Comparison of ENCODE assay signal across 27 cellular contexts in genomic region chr2:241203218-241204009, GRCh38.
"Had no signal": no experiment of that assay in that cellular context is flagged by ENCODE, and none has a peak within 500 bp of the region (broad histone marks: within the 10 kb centered on the region; RNA-seq: fewer than 3 reads in every experiment).

No MANE protein-coding gene starts in this region.

- H3K27ac ChIP-seq: coronary artery, esophagus squamous epithelium, neutrophil, pancreas, thoracic aorta, tibial nerve, upper lobe of left lung had no signal

- H3K4me3 Mint-ChIP-seq: central memory CD8-positive, alpha-beta T cell; effector memory CD8-positive, alpha-beta T cell; mesothelial cell of epicardium; nephron progenitor cell had no signal

- H3K27ac Mint-ChIP-seq: mesothelial cell of epicardium, nephron progenitor cell had no signal

- H3K27me3 ChIP-seq: esophagus squamous epithelium, neutrophil, pancreas, tibial nerve, upper lobe of left lung had no signal

- DNase-seq: dermis blood vessel endothelial cell; effector memory CD8-positive, alpha-beta T cell; erythroblast; esophagus squamous epithelium; foreskin melanocyte; mesenchymal stem cell; mucosa of descending colon; naive B cell; nephron progenitor cell; retina; stimulated activated CD4-positive, alpha-beta T cell treated with anti-CD3 and anti-CD28 coated beads, Interleukin-12 subunit alpha, Interleukin-12 subunit beta, amount 100 ng/mL, for 4 hours; stimulated activated CD4-positive, alpha-beta T cell treated with anti-CD3 and anti-CD28 coated beads, Interleukin-1b, Interleukin-23, amount 100 ng/mL, for 48 hours; stimulated activated CD4-positive, alpha-beta T cell treated with anti-CD3 and anti-CD28 coated beads, Interleukin-4, amount 100 ng/mL, for 1 hour; stimulated activated CD8-positive, alpha-beta memory T cell treated with anti-CD3 and anti-CD28 coated beads, Interleukin-4, amount 100 ng/mL, for 48 hours; stimulated activated naive CD4-positive, alpha-beta T cell treated with Interleukin-2 at 50 U/mL for 16 hours had no signal

- H3K4me2 ChIP-seq: smooth muscle cell had no signal

- H3K4me1 ChIP-seq: esophagus squamous epithelium, pancreas, tibial nerve, upper lobe of left lung had no signal

- H3K4me1 Mint-ChIP-seq: central memory CD8-positive, alpha-beta T cell; mesothelial cell of epicardium had no signal

- H3K27me3 Mint-ChIP-seq: central memory CD8-positive, alpha-beta T cell; effector memory CD8-positive, alpha-beta T cell; naive B cell had no signal

- H3K9me3 ChIP-seq: esophagus squamous epithelium, mucosa of descending colon, neutrophil, pancreas, thoracic aorta, tibial nerve, upper lobe of left lung had no signal

- H3K9me3 Mint-ChIP-seq: central memory CD8-positive, alpha-beta T cell; effector memory CD8-positive, alpha-beta T cell; mesothelial cell of epicardium; naive B cell; nephron progenitor cell had no signal

- ATAC-seq: effector memory CD8-positive, alpha-beta T cell; left lobe of liver; mucosa of descending colon; pancreas; sciatic nerve had no signal

- H3K36me3 ChIP-seq: esophagus squamous epithelium, neutrophil, pancreas, thoracic aorta, tibial nerve, upper lobe of left lung had no signal

- H3K4me3 ChIP-seq: coronary artery, esophagus squamous epithelium, lung, mucosa of descending colon, pancreas, smooth muscle cell, thoracic aorta, tibial nerve, upper lobe of left lung had no signal
